Comparison of ENCODE assay signal across 27 cellular contexts in genomic region chr16:86651823-86652222, GRCh38.
"Had no signal": no experiment of that assay in that cellular context is flagged by ENCODE, and none has a peak within 500 bp of the region (broad histone marks: within the 10 kb centered on the region; RNA-seq: fewer than 3 reads in every experiment).

No MANE protein-coding gene starts in this region.

- H3K27ac ChIP-seq: adrenal gland, dorsolateral prefrontal cortex, right lobe of liver, skin epidermis, vagina, WERI-Rb-1 had no signal

- H3K4me3 ChIP-seq: adrenal gland, coronary artery, dorsolateral prefrontal cortex, lung, right lobe of liver, skin epidermis, vagina had no signal

- H3K9me3 Mint-ChIP-seq: stimulated activated effector memory CD8-positive, alpha-beta T cell treated with anti-CD3 and anti-CD28 coated beads, Interleukin-12 subunit alpha, Interleukin-12 subunit beta, amount 100 ng/mL, for 72 hours; type B pancreatic cell had no signal

- H3K4me3 Mint-ChIP-seq: activated CD4-positive, alpha-beta memory T cell treated with anti-CD3 and anti-CD28 coated beads for 36 hours; activated naive CD4-positive, alpha-beta T cell treated with anti-CD3 and anti-CD28 coated beads for 36 hours; activated naive CD8-positive, alpha-beta T cell treated with anti-CD3 and anti-CD28 coated beads for 36 hours; activated T-helper 1 cell treated with anti-CD3 and anti-CD28 coated beads, Interleukin-12 subunit alpha, Interleukin-12 subunit beta, Interleukin-2, Interleukin-4 antibody, amounts not matched to agents 30 ng/mL and 10 ng/mL and 1 ng/mL, durations not matched to agents 14 hours and 24 hours and 36 hours; effector memory CD8-positive, alpha-beta T cell; nephron; stimulated activated effector memory CD8-positive, alpha-beta T cell treated with anti-CD3 and anti-CD28 coated beads, Interleukin-12 subunit alpha, Interleukin-12 subunit beta, amount 100 ng/mL, for 72 hours; stimulated activated naive CD8-positive, alpha-beta T cell treated with anti-CD3 and anti-CD28 coated beads, Interleukin-15, Interleukin-2, amounts not matched to agents 100 ng/mL and 50 ng/mL, for 24 hours; type B pancreatic cell had no signal

- H3K36me3 Mint-ChIP-seq: activated CD4-positive, alpha-beta memory T cell treated with anti-CD3 and anti-CD28 coated beads for 36 hours; activated naive CD8-positive, alpha-beta T cell treated with anti-CD3 and anti-CD28 coated beads for 36 hours; stimulated activated effector memory CD8-positive, alpha-beta T cell treated with anti-CD3 and anti-CD28 coated beads, Interleukin-12 subunit alpha, Interleukin-12 subunit beta, amount 100 ng/mL, for 72 hours; type B pancreatic cell had no signal

- H3K27me3 ChIP-seq: adrenal gland, right lobe of liver, vagina had no signal

- DNase-seq: activated CD4-positive, alpha-beta memory T cell treated with anti-CD3 and anti-CD28 coated beads for 36 hours; activated CD4-positive, alpha-beta T cell treated with anti-CD3 and anti-CD28 coated beads for 48 hours; activated CD8-positive, alpha-beta memory T cell treated with anti-CD3 and anti-CD28 coated beads, Interleukin-2, amount 50 U/mL, for 4 hours; activated effector memory CD4-positive, alpha-beta T cell treated with anti-CD3 and anti-CD28 coated beads, Interleukin-2, amount 50 U/mL, for 16 hours; activated naive CD4-positive, alpha-beta T cell treated with anti-CD3 and anti-CD28 coated beads for 36 hours; activated naive CD8-positive, alpha-beta T cell treated with anti-CD3 and anti-CD28 coated beads for 36 hours; activated T-cell treated with anti-CD3 and anti-CD28 coated beads, Interleukin-2, amount 50 U/mL, for 1 hour; adrenal gland; aorta; dorsolateral prefrontal cortex; effector memory CD8-positive, alpha-beta T cell; erythroblast; kidney glomerular epithelial cell; right lobe of liver; stimulated activated CD4-positive, alpha-beta T cell treated with anti-CD3 and anti-CD28 coated beads, Interleukin-4, amount 100 ng/mL, for 24 hours; WERI-Rb-1 had no signal

- H3K36me3 ChIP-seq: adrenal gland, right lobe of liver, vagina, WERI-Rb-1 had no signal

- H3K4me1 Mint-ChIP-seq: activated naive CD8-positive, alpha-beta T cell treated with anti-CD3 and anti-CD28 coated beads for 36 hours; stimulated activated effector memory CD8-positive, alpha-beta T cell treated with anti-CD3 and anti-CD28 coated beads, Interleukin-12 subunit alpha, Interleukin-12 subunit beta, amount 100 ng/mL, for 72 hours had no signal

- H3K9me3 ChIP-seq: adrenal gland, right lobe of liver, vagina had no signal

- H3K27ac Mint-ChIP-seq: activated CD4-positive, alpha-beta memory T cell treated with anti-CD3 and anti-CD28 coated beads for 36 hours; activated naive CD4-positive, alpha-beta T cell treated with anti-CD3 and anti-CD28 coated beads for 36 hours; activated naive CD8-positive, alpha-beta T cell treated with anti-CD3 and anti-CD28 coated beads for 36 hours; activated T-helper 1 cell treated with anti-CD3 and anti-CD28 coated beads, Interleukin-12 subunit alpha, Interleukin-12 subunit beta, Interleukin-2, Interleukin-4 antibody, amounts not matched to agents 30 ng/mL and 10 ng/mL and 1 ng/mL, durations not matched to agents 14 hours and 24 hours and 36 hours; effector memory CD8-positive, alpha-beta T cell; stimulated activated effector memory CD8-positive, alpha-beta T cell treated with anti-CD3 and anti-CD28 coated beads, Interleukin-12 subunit alpha, Interleukin-12 subunit beta, amount 100 ng/mL, for 72 hours; stimulated activated naive CD8-positive, alpha-beta T cell treated with anti-CD3 and anti-CD28 coated beads, Interleukin-15, Interleukin-2, amounts not matched to agents 100 ng/mL and 50 ng/mL, for 24 hours; type B pancreatic cell had no signal

- H3K4me1 ChIP-seq: adrenal gland, right lobe of liver, vagina had no signal

- ATAC-seq: activated CD4-positive, CD25-positive, alpha-beta regulatory T cell treated with anti-CD3 and anti-CD28 coated beads, Interleukin-2, amount 50 U/mL, for 24 hours; effector memory CD8-positive, alpha-beta T cell; left lobe of liver; right lobe of liver; stimulated activated effector memory CD8-positive, alpha-beta T cell treated with anti-CD3 and anti-CD28 coated beads, Interleukin-12 subunit alpha, Interleukin-12 subunit beta, amount 100 ng/mL, for 72 hours had no signal
